In the genomic region with DNA sequence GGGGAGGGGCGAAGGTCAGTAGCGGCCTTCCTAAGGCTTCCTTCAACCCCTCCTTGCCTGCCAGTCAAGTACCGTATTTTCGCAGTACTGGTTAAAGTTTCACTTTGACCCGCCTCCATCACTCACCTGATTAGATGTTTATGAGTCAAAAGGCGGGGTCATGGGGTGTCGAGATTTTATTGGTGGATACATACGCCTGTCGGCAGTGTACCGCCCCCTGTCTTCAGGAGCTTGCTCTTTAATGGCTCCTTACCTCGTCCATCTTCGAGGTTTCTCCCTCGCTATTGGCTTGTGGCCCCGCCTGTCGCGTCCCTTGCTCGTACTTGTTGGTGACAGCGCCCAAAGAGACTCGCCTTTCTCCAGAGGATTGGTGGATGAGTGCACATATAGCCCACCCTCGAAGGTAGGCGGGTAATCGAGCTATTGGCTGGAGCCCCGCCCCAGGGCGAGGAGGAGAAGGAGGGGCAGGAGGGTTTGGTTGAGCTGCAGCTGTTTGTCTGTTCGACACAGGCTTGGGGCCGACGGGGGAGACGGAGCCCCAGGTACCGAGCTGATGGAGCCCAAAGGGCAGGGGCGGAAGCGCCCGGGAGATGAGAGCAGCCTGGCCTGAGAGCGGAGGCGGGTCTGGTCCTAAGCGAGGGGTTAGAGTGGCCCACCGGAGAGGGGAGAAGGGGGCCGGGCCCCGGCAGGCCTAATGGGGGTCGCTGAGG, we compare ENCODE assay signal across 1 cellular context.
TF ChIP-seq lines count a peak whose summit lies in the region.

A gene with protein sequence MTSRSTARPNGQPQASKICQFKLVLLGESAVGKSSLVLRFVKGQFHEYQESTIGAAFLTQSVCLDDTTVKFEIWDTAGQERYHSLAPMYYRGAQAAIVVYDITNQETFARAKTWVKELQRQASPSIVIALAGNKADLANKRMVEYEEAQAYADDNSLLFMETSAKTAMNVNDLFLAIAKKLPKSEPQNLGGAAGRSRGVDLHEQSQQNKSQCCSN (plus strand): TSS at position 481 of the 710 bp plus-strand sequence. CDS start 12,883 bp downstream, outside the sequence.

TF ChIP-seq in HepG2, 621 proteins besides CTCF, POLR2A, EP300 and RAD21 (continued from another document and continues in another):
- TF ChIP-seq TAF15 (IDR thresholded peaks at IDR 0.05; ENCODE audit: low read depth, low read length, poor library complexity, severe bottlenecking): no peak
- no peak for TF ChIP-seq RFX1 (IDR thresholded peaks at IDR 0.05)
- TF ChIP-seq, protein P1, sequence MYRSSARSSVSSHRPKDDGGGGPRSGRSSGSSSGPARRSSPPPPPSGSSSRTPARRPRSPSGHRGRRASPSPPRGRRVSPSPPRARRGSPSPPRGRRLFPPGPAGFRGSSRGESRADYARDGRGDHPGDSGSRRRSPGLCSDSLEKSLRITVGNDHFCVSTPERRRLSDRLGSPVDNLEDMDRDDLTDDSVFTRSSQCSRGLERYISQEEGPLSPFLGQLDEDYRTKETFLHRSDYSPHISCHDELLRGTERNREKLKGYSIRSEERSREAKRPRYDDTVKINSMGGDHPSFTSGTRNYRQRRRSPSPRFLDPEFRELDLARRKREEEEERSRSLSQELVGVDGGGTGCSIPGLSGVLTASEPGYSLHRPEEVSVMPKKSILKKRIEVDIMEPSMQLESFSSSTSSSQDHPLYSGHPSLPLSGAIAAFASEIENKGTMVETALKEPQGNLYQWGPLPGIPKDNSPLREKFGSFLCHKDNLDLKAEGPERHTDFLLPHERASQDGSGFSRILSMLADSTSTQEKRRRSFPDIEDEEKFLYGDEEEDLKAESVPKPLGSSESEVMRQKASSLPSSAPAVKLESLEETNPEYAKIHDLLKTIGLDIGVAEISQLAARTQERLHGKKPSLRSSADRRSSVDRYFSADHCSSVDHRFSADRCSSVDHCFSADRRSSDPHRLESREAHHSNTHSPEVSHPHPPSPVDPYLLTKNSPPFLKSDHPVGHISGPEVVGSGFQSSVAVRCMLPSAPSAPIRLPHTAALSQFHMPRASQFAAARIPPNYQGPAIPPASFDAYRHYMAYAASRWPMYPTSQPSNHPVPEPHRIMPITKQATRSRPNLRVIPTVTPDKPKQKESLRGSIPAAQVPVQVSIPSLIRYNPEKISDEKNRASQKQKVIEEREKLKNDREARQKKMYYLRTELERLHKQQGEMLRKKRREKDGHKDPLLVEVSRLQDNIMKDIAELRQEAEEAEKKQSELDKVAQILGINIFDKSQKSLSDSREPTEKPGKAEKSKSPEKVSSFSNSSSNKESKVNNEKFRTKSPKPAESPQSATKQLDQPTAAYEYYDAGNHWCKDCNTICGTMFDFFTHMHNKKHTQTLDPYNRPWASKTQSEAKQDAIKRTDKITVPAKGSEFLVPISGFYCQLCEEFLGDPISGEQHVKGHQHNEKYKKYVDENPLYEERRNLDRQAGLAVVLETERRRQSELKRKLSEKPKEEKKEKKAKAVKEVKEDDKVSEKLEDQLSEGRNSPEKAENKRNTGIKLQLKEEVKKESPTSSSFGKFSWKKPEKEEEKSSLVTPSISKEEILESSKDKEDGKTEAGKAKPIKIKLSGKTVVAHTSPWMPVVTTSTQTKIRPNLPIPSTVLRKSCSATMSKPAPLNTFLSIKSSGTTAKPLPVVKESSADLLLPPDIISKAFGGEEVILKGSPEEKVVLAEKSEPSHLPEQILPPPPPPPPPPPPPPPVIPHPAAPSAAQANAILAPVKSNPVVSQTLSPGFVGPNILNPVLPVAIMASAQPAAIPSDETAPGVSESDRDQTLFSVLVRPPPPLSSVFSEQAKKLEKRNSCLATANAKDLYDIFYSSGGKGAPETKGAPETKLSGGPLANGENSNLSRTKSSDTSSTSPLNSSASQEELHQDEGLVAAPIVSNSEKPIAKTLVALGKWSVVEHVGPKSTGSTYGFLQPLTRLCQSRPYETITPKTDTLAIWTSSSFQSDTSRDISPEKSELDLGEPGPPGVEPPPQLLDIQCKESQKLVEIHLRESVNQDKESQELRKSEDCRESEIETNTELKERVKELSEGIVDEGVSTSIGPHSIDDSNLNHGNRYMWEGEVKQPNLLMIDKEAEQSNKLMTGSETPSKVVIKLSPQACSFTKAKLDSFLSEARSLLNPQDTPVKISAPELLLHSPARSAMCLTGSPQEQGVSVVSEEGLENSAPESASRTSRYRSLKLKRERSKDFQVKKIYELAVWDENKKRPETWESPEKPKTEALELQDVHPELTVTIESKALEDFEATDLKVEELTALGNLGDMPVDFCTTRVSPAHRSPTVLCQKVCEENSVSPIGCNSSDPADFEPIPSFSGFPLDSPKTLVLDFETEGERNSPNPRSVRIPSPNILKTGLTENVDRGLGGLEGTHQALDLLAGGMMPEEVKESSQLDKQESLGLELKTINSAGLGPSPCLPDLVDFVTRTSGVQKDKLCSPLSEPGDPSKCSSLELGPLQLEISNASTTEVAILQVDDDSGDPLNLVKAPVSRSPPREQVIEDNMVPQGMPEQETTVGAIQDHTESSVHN (CRISPR knock-in tag; IDR thresholded peaks at IDR 0.05): no peak
- no peak for TF ChIP-seq ZNF83 (CRISPR knock-in tag; IDR thresholded peaks at IDR 0.05; ENCODE audit: borderline replicate concordance)
- TF ChIP-seq, protein P2, sequence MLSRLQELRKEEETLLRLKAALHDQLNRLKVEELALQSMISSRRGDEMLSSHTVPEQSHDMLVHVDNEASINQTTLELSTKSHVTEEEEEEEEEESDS (CRISPR knock-in tag; IDR thresholded peaks at IDR 0.05; ENCODE audit: borderline replicate concordance): no peak
- TF ChIP-seq DNMT1 (CRISPR knock-in tag; IDR thresholded peaks at IDR 0.05): no peak
- peak; percentile 24; the same call in 1 of the 2 replicates for TF ChIP-seq SOX5 (CRISPR knock-in tag; IDR thresholded peaks at IDR 0.05; ENCODE audit: borderline replicate concordance)
- no peak; the same call in 1 of the 2 replicates for TF ChIP-seq EEA1 (CRISPR knock-in tag; IDR thresholded peaks at IDR 0.05; ENCODE audit: borderline replicate concordance)
- no peak for TF ChIP-seq MTA3 (CRISPR knock-in tag; IDR thresholded peaks at IDR 0.05)
- TF ChIP-seq IKZF1 (IDR thresholded peaks at IDR 0.05): no peak
- TF ChIP-seq SNAPC2 (CRISPR knock-in tag; IDR thresholded peaks at IDR 0.05): no peak
- no peak for TF ChIP-seq SATB2 (CRISPR knock-in tag; IDR thresholded peaks at IDR 0.05)
- no peak for TF ChIP-seq TMF1 (CRISPR knock-in tag; IDR thresholded peaks at IDR 0.05; ENCODE audit: low read depth)
- peak; percentile 88 for TF ChIP-seq NR2C2 (CRISPR knock-in tag; IDR thresholded peaks at IDR 0.05; ENCODE audit: borderline replicate concordance)
- TF ChIP-seq, protein P3, sequence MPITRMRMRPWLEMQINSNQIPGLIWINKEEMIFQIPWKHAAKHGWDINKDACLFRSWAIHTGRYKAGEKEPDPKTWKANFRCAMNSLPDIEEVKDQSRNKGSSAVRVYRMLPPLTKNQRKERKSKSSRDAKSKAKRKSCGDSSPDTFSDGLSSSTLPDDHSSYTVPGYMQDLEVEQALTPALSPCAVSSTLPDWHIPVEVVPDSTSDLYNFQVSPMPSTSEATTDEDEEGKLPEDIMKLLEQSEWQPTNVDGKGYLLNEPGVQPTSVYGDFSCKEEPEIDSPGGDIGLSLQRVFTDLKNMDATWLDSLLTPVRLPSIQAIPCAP (CRISPR knock-in tag; IDR thresholded peaks at IDR 0.05; ENCODE audit: low read depth): no peak
- TF ChIP-seq CEBPG (CRISPR knock-in tag; IDR thresholded peaks at IDR 0.05): no peak
- TF ChIP-seq, protein P4, sequence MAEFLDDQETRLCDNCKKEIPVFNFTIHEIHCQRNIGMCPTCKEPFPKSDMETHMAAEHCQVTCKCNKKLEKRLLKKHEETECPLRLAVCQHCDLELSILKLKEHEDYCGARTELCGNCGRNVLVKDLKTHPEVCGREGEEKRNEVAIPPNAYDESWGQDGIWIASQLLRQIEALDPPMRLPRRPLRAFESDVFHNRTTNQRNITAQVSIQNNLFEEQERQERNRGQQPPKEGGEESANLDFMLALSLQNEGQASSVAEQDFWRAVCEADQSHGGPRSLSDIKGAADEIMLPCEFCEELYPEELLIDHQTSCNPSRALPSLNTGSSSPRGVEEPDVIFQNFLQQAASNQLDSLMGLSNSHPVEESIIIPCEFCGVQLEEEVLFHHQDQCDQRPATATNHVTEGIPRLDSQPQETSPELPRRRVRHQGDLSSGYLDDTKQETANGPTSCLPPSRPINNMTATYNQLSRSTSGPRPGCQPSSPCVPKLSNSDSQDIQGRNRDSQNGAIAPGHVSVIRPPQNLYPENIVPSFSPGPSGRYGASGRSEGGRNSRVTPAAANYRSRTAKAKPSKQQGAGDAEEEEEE (CRISPR knock-in tag; IDR thresholded peaks at IDR 0.05; ENCODE audit: borderline replicate concordance): no peak
- TF ChIP-seq ZNF782 (CRISPR knock-in tag; IDR thresholded peaks at IDR 0.05; ENCODE audit: borderline replicate concordance): peak; percentile 48; the same call in 1 of the 2 replicates
- 0 out of 2 replicates have a peak, but pooled peaks have one; percentile 56 for TF ChIP-seq ZNF713 (CRISPR knock-in tag; IDR thresholded peaks at IDR 0.05)
- TF ChIP-seq, protein P5, sequence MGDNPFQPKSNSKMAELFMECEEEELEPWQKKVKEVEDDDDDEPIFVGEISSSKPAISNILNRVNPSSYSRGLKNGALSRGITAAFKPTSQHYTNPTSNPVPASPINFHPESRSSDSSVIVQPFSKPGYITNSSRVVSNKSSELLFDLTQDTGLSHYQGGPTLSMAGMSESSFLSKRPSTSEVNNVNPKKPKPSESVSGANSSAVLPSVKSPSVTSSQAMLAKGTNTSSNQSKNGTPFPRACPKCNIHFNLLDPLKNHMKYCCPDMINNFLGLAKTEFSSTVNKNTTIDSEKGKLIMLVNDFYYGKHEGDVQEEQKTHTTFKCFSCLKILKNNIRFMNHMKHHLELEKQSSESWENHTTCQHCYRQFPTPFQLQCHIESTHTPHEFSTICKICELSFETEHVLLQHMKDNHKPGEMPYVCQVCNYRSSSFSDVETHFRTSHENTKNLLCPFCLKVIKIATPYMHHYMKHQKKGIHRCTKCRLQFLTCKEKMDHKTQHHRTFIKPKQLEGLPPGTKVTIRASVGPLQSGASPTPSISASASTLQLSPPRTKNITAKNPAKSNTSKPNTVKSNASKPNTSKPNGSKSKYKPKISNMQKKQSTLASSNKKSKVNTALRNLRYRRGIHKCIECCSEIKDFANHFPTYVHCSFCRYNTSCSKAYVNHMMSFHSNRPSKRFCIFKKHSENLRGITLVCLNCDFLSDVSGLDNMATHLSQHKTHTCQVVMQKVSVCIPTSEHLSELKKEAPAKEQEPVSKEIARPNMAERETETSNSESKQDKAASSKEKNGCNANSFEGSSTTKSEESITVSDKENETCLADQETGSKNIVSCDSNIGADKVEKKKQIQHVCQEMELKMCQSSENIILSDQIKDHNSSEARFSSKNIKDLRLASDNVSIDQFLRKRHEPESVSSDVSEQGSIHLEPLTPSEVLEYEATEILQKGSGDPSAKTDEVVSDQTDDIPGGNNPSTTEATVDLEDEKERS (CRISPR knock-in tag; IDR thresholded peaks at IDR 0.05): peak; percentile 95
- TF ChIP-seq HDAC1 (CRISPR knock-in tag; IDR thresholded peaks at IDR 0.05): peak; percentile 81
- TF ChIP-seq SIN3B (IDR thresholded peaks at IDR 0.05; ENCODE audit: low read length): 0 out of 2 replicates have a peak, but pooled peaks have one; percentile 9
- TF ChIP-seq SIX4 (CRISPR knock-in tag; IDR thresholded peaks at IDR 0.05): no peak; the same call in 1 of the 2 replicates
- TF ChIP-seq ZFY (CRISPR knock-in tag; IDR thresholded peaks at IDR 0.05): peak; percentile 95
- TF ChIP-seq PAF1 (CRISPR knock-in tag; IDR thresholded peaks at IDR 0.05): no peak
- TF ChIP-seq, protein P6, sequence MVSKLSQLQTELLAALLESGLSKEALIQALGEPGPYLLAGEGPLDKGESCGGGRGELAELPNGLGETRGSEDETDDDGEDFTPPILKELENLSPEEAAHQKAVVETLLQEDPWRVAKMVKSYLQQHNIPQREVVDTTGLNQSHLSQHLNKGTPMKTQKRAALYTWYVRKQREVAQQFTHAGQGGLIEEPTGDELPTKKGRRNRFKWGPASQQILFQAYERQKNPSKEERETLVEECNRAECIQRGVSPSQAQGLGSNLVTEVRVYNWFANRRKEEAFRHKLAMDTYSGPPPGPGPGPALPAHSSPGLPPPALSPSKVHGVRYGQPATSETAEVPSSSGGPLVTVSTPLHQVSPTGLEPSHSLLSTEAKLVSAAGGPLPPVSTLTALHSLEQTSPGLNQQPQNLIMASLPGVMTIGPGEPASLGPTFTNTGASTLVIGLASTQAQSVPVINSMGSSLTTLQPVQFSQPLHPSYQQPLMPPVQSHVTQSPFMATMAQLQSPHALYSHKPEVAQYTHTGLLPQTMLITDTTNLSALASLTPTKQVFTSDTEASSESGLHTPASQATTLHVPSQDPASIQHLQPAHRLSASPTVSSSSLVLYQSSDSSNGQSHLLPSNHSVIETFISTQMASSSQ (IDR thresholded peaks at IDR 0.05; ENCODE audit: low read depth): peak; percentile 24; the same call in 1 of the 2 replicates
- TF ChIP-seq, protein P6 (CRISPR knock-in tag; IDR thresholded peaks at IDR 0.05; ENCODE audit: borderline replicate concordance): peak; percentile 72; the same call in 1 of the 2 replicates
- no peak for TF ChIP-seq U2AF2 (IDR thresholded peaks at IDR 0.05; ENCODE audit: low read depth, low read length)
- no peak for TF ChIP-seq ISX (CRISPR knock-in tag; conservative IDR thresholded peaks at IDR 0.05)
- TF ChIP-seq, protein P7, sequence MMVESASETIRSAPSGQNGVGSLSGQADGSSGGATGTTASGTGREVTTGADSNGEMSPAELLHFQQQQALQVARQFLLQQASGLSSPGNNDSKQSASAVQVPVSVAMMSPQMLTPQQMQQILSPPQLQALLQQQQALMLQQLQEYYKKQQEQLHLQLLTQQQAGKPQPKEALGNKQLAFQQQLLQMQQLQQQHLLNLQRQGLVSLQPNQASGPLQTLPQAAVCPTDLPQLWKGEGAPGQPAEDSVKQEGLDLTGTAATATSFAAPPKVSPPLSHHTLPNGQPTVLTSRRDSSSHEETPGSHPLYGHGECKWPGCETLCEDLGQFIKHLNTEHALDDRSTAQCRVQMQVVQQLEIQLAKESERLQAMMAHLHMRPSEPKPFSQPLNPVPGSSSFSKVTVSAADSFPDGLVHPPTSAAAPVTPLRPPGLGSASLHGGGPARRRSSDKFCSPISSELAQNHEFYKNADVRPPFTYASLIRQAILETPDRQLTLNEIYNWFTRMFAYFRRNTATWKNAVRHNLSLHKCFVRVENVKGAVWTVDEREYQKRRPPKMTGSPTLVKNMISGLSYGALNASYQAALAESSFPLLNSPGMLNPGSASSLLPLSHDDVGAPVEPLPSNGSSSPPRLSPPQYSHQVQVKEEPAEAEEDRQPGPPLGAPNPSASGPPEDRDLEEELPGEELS (CRISPR knock-in tag; IDR thresholded peaks at IDR 0.05): peak; percentile 81; the same call in 1 of the 2 replicates
- no peak for TF ChIP-seq SP140L (CRISPR knock-in tag; IDR thresholded peaks at IDR 0.05; ENCODE audit: borderline replicate concordance)
- TF ChIP-seq ZNF737 (CRISPR knock-in tag; IDR thresholded peaks at IDR 0.05; ENCODE audit: borderline replicate concordance): no peak
- TF ChIP-seq HNRNPUL1 (IDR thresholded peaks at IDR 0.05; ENCODE audit: low read depth, low read length): no peak
